ENCODE assay signal across 12 cellular contexts in genomic region chr11:118771481-118772278, GRCh38. TPM values are rescaled to one million over a fixed set of nuclear protein-coding genes. Genes with fewer than 3 reads are reported as not detected.
DNase-seq lines count a peak whose midpoint lies in the region; ATAC-seq and TF ChIP-seq lines count a peak whose summit lies in the region.
"Had no signal": no experiment of that assay in that cellular context is flagged by ENCODE, and none has a peak within 500 bp of the region (broad histone marks: within the 10 kb centered on the region; RNA-seq: fewer than 3 reads in every experiment).

No MANE protein-coding gene starts in this region.

- peak overlapping the region; percentile 85 for H3K27ac Mint-ChIP-seq in activated CD4-positive, alpha-beta T cell treated with anti-CD3 and anti-CD28 coated beads for 36 hours
- H3K27ac Mint-ChIP-seq in chondrocyte (ENCODE audit: unreplicated experiment): peak overlapping the region; percentile 80

- no peak overlapping the region for H3K4me3 ChIP-seq in OCI-LY1 (ENCODE audit: low read depth, low read length, poor library complexity, severe bottlenecking)
- H3K4me3 ChIP-seq: A549 had no signal

- no peak for DNase-seq in activated CD4-positive, alpha-beta T cell treated with anti-CD3 and anti-CD28 coated beads for 36 hours
- no peak for DNase-seq in activated CD4-positive, alpha-beta T cell treated with anti-CD3 and anti-CD28 coated beads for 48 hours
- DNase-seq in chondrocyte (ENCODE audit: low spot score) (no peak), putamen (ENCODE audit: low spot score) (peak; percentile 13), DMS 273 (lab: John Stamatoyannopoulos, UW; ENCODE audit: unreplicated experiment) (no peak), SW 1271 (lab: John Stamatoyannopoulos, UW) (no peak), NCI-H1092 (lab: John Stamatoyannopoulos, UW) (no peak)
- DNase-seq: anterior cingulate cortex; stimulated activated CD4-positive, alpha-beta T cell treated with anti-CD3 and anti-CD28 coated beads, Interleukin-2, amount 100 ng/mL, for 24 hours had no signal

- H3K27me3 ChIP-seq in OCI-LY1 (ENCODE audit: insufficient read depth, low read length): no peaks in the 10 kb centered on the region

- H3K27me3 Mint-ChIP-seq in activated CD4-positive, alpha-beta T cell treated with anti-CD3 and anti-CD28 coated beads for 36 hours: no peaks in the 10 kb centered on the region
- no peaks in the 10 kb centered on the region for H3K27me3 Mint-ChIP-seq in chondrocyte (ENCODE audit: low read depth)

- H3K9me3 ChIP-seq in OCI-LY1 (ENCODE audit: low read length): no peaks in the 10 kb centered on the region
- H3K9me3 ChIP-seq: A549 had no signal

- POLR2A ChIA-PET in activated CD4-positive, alpha-beta T cell treated with anti-CD3 and anti-CD28 coated beads for 36 hours (lab: Charles Lee): no interaction called here

- no peak overlapping the region for H3K9ac ChIP-seq in OCI-LY1 (ENCODE audit: low read length)
- H3K9ac ChIP-seq: KMS-11 had no signal

- peaks cover 22% of the 10 kb centered on the region for H3K4me1 ChIP-seq in OCI-LY1 (ENCODE audit: insufficient read depth, low read length, severe bottlenecking)

- no peaks in the 10 kb centered on the region for H3K9me2 ChIP-seq in OCI-LY1 (ENCODE audit: low read depth, low read length)

- H3K36me3 Mint-ChIP-seq in activated CD4-positive, alpha-beta T cell treated with anti-CD3 and anti-CD28 coated beads for 36 hours (ENCODE audit: low read depth): peaks cover 73% of the 10 kb centered on the region
- peaks cover 16% of the 10 kb centered on the region for H3K36me3 Mint-ChIP-seq in chondrocyte (ENCODE audit: low read depth)

- intact Hi-C loops in activated CD4-positive, alpha-beta T cell treated with anti-CD3 and anti-CD28 coated beads for 36 hours (cut with DNase I, micrococcal nuclease): no loop called here

- no peaks in the 10 kb centered on the region for H4K20me1 ChIP-seq in OCI-LY1 (ENCODE audit: insufficient read depth, low read length)

- no peak overlapping the region for H3K4me2 ChIP-seq in OCI-LY1 (ENCODE audit: low read length)
- H3K4me2 ChIP-seq: A549, KMS-11 had no signal

- peaks cover 96% of the 10 kb centered on the region for H3K36me3 ChIP-seq in OCI-LY1 (ENCODE audit: insufficient read depth, low read length)

- peak overlapping the region; percentile 3 for H3K27ac ChIP-seq in OCI-LY1 (ENCODE audit: low read depth, low read length, poor library complexity, severe bottlenecking)
- H3K27ac ChIP-seq: A549, KMS-11 had no signal

- H3K79me2 ChIP-seq in OCI-LY1 (ENCODE audit: insufficient read depth, low read length): peaks cover 75% of the 10 kb centered on the region

- no peaks in the 10 kb centered on the region for H3K9me3 Mint-ChIP-seq in activated CD4-positive, alpha-beta T cell treated with anti-CD3 and anti-CD28 coated beads for 36 hours (ENCODE audit: low read depth)
- no peaks in the 10 kb centered on the region for H3K9me3 Mint-ChIP-seq in chondrocyte (ENCODE audit: low read depth)

- H3K4me3 Mint-ChIP-seq in activated CD4-positive, alpha-beta T cell treated with anti-CD3 and anti-CD28 coated beads for 36 hours: no peak overlapping the region
- no peak overlapping the region for H3K4me3 Mint-ChIP-seq in chondrocyte (ENCODE audit: unreplicated experiment)

- no peak for TF ChIP-seq CTCF in OCI-LY1 (IDR thresholded peaks at IDR 0.05; ENCODE audit: low read length)
- no peak for TF ChIP-seq CTCF in chondrocyte (IDR thresholded peaks at IDR 0.05)

- no peaks in the 10 kb centered on the region for H3F3A ChIP-seq in OCI-LY1 (ENCODE audit: insufficient read depth, low read length)

- no peak for ATAC-seq in activated CD4-positive, alpha-beta T cell treated with anti-CD3 and anti-CD28 coated beads for 36 hours
- ATAC-seq: A549 had no signal

- CTCF ChIA-PET in activated CD4-positive, alpha-beta T cell treated with anti-CD3 and anti-CD28 coated beads for 36 hours (lab: Charles Lee): interaction anchor here (0.6 to 2.4 kb wide), 5 partner anchors 20 to 153 kb away, joined by 3 to 10 read pairs (median 4); partner anchors contain the start of gene DDX6

- peaks cover 72% of the 10 kb centered on the region for H3K4me1 Mint-ChIP-seq in activated CD4-positive, alpha-beta T cell treated with anti-CD3 and anti-CD28 coated beads for 36 hours
- peaks cover 51% of the 10 kb centered on the region for H3K4me1 Mint-ChIP-seq in chondrocyte (ENCODE audit: low read depth)

- no peak overlapping the region for H2AFZ ChIP-seq in OCI-LY1 (ENCODE audit: low read length)

RNA-seq across cellular contexts. Expression of gene DDX6, which starts 19.3 kb away (rescaled TPM):
- total RNA-seq in activated CD4-positive, alpha-beta T cell treated with anti-CD3 and anti-CD28 coated beads for 36 hours: 100 to 1,000 TPM; 175 to 178 TPM
- 135 to 156 TPM (median 136 TPM) in 3 replicates for total RNA-seq in chondrocyte
